21 cellular contexts compared by ENCODE assay signal in the genomic region with DNA sequence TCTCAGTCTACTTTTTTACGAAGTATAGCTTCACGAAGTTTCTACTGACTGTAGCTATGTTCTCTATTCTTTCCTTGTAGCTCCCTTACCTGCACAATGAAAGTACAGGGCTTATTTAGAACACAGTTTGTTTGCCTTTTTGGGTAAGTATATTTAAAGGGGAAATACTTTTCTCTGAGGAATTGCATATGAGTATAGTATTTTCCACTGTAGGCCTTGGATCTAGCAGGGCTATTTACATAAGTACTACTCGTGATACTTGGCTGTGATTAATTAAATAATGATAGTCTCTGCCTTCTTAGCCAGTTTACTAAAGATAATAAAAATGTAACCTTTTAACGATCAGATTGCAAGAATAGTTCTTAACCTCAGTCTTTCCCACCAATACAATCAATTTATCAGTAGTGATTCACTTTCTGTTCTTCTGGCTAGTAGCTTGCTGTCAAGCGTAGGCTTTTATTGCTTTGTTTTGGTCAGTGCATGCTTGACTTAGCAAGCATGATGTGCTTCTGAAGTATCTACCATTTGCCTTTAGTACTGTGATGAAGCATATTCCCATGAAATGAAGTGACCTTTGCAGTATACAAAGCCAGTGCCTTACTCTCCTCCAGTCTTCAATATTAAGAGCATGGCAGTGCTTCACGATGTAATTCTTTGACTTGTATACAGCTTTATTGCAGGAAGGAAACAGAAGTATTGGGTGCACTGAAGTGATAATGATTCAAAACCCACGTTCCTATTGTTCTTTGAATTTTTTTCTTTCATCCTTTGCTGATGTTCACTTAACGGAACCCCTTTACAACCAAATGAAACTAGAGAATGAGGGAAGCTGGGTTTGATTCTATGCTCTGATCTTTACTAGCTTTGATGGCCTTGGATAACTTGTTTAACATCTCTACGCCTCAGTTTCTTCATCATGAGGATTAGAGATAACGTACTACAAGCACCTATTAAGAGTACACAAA.
DNase-seq lines count a peak whose midpoint lies in the region; ATAC-seq and TF ChIP-seq lines count a peak whose summit lies in the region.
"Had no signal": no experiment of that assay in that cellular context is flagged by ENCODE, and none has a peak within 500 bp of the region (broad histone marks: within the 10 kb centered on the region; RNA-seq: fewer than 3 reads in every experiment).

No MANE protein-coding gene starts in this region.

- H3K4me3 ChIP-seq in body of pancreas (no peak overlapping the region), lower lobe of right lung (no peak overlapping the region), upper lobe of left lung (no peak overlapping the region)
- H3K4me3 ChIP-seq: mucosa of descending colon, PC-9, SK-N-MC, smooth muscle cell, tibial nerve had no signal

- H3K9me3 ChIP-seq in body of pancreas (no peaks in the 10 kb centered on the region), lower lobe of right lung (no peaks in the 10 kb centered on the region), upper lobe of left lung (no peaks in the 10 kb centered on the region)
- H3K9me3 ChIP-seq: mucosa of descending colon, tibial nerve had no signal

- 47 to 50% methylated on average over 10 of the region's 10 CpGs for WGBS in body of pancreas, 2 donors
- WGBS in upper lobe of left lung, 2 donors = 68 to 72% methylated on average over 10 of the region's 10 CpGs

- H3K27ac ChIP-seq in body of pancreas (peak overlapping the region; percentile 9 to 56 (median 42)), lower lobe of right lung (peak overlapping the region; percentile 8), temporal lobe (ENCODE audit: low read depth, low read length) (peak overlapping the region; percentile 99), upper lobe of left lung (peak overlapping the region in 2 of 4 donors; percentile 53 to 58)
- H3K27ac ChIP-seq: brain microvascular endothelial cell, KMS-11, PC-9, SK-N-MC had no signal

- no peak for TF ChIP-seq CTCF in body of pancreas (IDR thresholded peaks at IDR 0.05)
- TF ChIP-seq CTCF in lower lobe of right lung (IDR thresholded peaks at IDR 0.05) = no peak
- no peak for TF ChIP-seq CTCF in upper lobe of left lung (IDR thresholded peaks at IDR 0.05)

- H3K4me1 ChIP-seq in body of pancreas (peaks cover 25% of the 10 kb centered on the region), lower lobe of right lung (peaks cover 15% of the 10 kb centered on the region), upper lobe of left lung (peaks cover 0 to 12% (median 7%) of the 10 kb centered on the region in 4 donors)

- H3K36me3 ChIP-seq in body of pancreas (replicated peaks in 1 of 2; ENCODE audit: insufficient read depth in 1 of 2, low read depth in 2 of 2) (no peaks in the 10 kb centered on the region), lower lobe of right lung (no peaks in the 10 kb centered on the region), upper lobe of left lung (no peaks in the 10 kb centered on the region)
- H3K36me3 ChIP-seq: brain microvascular endothelial cell had no signal

- no peak for TF ChIP-seq EP300 in upper lobe of left lung (IDR thresholded peaks at IDR 0.05)

- DNase-seq in NCI-H1417 (lab: John Stamatoyannopoulos, UW) (peak; percentile 2 to 63 (median 45)), NCI-H1417 treated with DMSO at 0.1 percent for 48 hours (lab: John Stamatoyannopoulos, UW) (no peak), body of pancreas (no peak), lower lobe of right lung (no peak), upper lobe of left lung (no peak)
- DNase-seq: activated CD4-positive, alpha-beta T cell treated with anti-CD3 and anti-CD28 coated beads, Interleukin-2, amount 50 U/mL, for 4 hours; brain microvascular endothelial cell; CD8-positive, alpha-beta T cell; GOT3; kidney; mucosa of descending colon; NCI-H1105; PC-9 had no signal

- ATAC-seq in body of pancreas (peak; percentile 63), lower lobe of right lung (peak in 1 of 2 donors; percentile 55), HG02885 (IDR thresholded peaks at IDR 0.05; ENCODE audit: poor library complexity, unreplicated experiment) (no peak), HG03025 (IDR thresholded peaks at IDR 0.05; ENCODE audit: low FRiP score, unreplicated experiment) (no peak), upper lobe of left lung (ENCODE audit: low FRiP score in 2 of 2) (no peak)
- ATAC-seq: activated naive CD4-positive, alpha-beta T cell treated with anti-CD3 and anti-CD28 coated beads, Interleukin-2, amount 50 U/mL, for 72 hours; CD8-positive, alpha-beta T cell; mucosa of descending colon had no signal

- no peaks in the 10 kb centered on the region for H3K27me3 ChIP-seq in body of pancreas
- no peaks in the 10 kb centered on the region for H3K27me3 ChIP-seq in lower lobe of right lung (ENCODE audit: low read depth)
- no peaks in the 10 kb centered on the region for H3K27me3 ChIP-seq in upper lobe of left lung
- H3K27me3 ChIP-seq: brain microvascular endothelial cell, tibial nerve had no signal

- intact Hi-C loops in body of pancreas (cut with DNase I) = no loop called here
- intact Hi-C loops in lower lobe of right lung (cut with DNase I) = no loop called here

- TF ChIP-seq POLR2A in body of pancreas (IDR thresholded peaks at IDR 0.05) = no peak
- no peak for TF ChIP-seq POLR2A in upper lobe of left lung (IDR thresholded peaks at IDR 0.05)

Comparison
In these comparisons a context has a peak if more than half of its experiments do, and no peak if none do; other contexts are left out.
1. DNase-seq: peak in NCI-H1417 (3 of 3); none in NCI-H1417 treated with DMSO at 0.1 percent for 48 hours (single experiment), body of pancreas (0 of 4), lower lobe of right lung (single experiment) and upper lobe of left lung (0 of 2).